In the genomic region with DNA sequence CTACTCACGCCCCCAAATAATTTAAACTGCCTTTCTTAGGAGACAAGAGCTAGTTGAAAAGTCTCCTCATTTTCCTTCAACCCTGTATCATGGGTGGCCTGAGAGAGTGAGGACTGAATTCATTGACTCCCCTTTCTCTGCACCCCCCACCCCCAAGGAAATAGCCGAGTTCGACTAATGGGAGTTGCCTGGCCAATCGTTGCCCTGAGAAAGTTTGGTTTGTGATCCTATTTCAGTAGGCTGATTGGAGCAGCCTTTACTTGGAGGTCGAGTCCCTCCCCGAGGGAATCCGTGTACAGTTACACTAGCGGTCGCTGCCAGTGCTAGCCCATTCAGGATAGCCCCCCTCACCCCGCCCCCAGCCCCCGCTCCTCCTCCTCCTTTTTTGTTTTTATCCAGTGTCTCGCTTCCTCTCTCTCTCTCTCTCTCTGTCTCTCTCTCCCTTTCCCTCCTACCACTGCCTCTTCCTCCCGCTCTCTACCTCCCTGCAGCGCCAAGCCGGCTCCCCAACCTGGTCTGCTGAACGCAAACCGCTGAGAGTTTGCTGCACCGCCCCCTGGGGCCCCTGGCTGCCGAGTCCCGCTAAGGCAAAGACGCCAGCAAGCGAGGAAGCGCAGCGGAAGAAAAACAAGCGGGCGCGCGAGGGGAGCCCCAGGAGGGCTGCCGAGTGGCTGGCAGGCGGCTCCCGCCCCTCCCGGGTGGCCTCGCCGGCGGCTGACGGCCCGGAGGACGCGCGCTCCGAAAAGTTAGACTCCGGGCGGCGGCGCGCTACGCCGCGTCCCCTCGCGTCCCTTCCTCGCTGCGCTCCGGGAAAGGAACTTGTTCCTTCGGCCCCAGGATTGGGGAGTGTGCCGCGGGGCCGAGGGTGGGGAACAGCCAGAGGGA, we compare ENCODE assay signal across 8 cellular contexts. TPM values are rescaled to one million over a fixed set of nuclear protein-coding genes. Genes with fewer than 3 reads are reported as not detected.
DNase-seq lines count a peak whose midpoint lies in the region; ATAC-seq, FAIRE-seq and TF ChIP-seq lines count a peak whose summit lies in the region.

A gene (plus strand): TSS at position 419 of the 885 bp plus-strand sequence. CDS start 524 bp downstream, outside the sequence.

- H3K4me1 ChIP-seq in cardiac muscle cell (ENCODE audit: low read depth) (peaks cover 12% of the 10 kb centered on the region), psoas muscle (peaks cover 10% of the 10 kb centered on the region)

- ATAC-seq in HG03354 (IDR thresholded peaks at IDR 0.05; ENCODE audit: poor library complexity, severe bottlenecking, unreplicated experiment) (peak; percentile 75), psoas muscle (peak; percentile 42 to 81 (median 62))

- H3K27ac ChIP-seq in cardiac muscle cell (peak within 1 kb of the TSS; percentile 82), psoas muscle (peak within 1 kb of the TSS; percentile 46)

- H3K36me3 ChIP-seq in cardiac muscle cell (peaks cover under 1% of the 10 kb centered on the region), psoas muscle (ENCODE audit: insufficient read depth in 1 of 2, low read depth in 1 of 2) (no peaks in the 10 kb centered on the region)

- H3K27me3 ChIP-seq in cardiac muscle cell (no peaks in the 10 kb centered on the region), psoas muscle (ENCODE audit: insufficient read depth in 3 of 3, low read length in 2 of 3) (peaks cover 0 to 13% (median 2%) of the 10 kb centered on the region in 3 donors)

- intact Hi-C loops in psoas muscle (cut with DNase I): no loop called here

- no peaks in the 10 kb centered on the region for H3K9me3 ChIP-seq in cardiac muscle cell (ENCODE audit: low read depth)
- no peaks in the 10 kb centered on the region for H3K9me3 ChIP-seq in psoas muscle

- FAIRE-seq in urothelium cell line (lab: Jason Lieb, UNC): no peak

- WGBS in psoas muscle, 3 donors: 2 to 3% (median 3%) methylated on average over 41 to 58 of the region's 58 CpGs

- DNase-seq in NCI-H345 (lab: John Stamatoyannopoulos, UW): peak; percentile 63
- DNase-seq in NCI-H345 treated with DMSO at 0.1 percent for 48 hours (lab: John Stamatoyannopoulos, UW; ENCODE audit: unreplicated experiment): no peak
- DNase-seq in RPMI7951 (ENCODE audit: low read depth): peak; percentile 90
- DNase-seq in activated gamma-delta T cell treated with anti-CD3 and anti-CD28 coated beads, Interleukin-2, amount 50 U/mL, for 16 hours (ENCODE audit: low read depth): peak; percentile 60
- DNase-seq in cardiac muscle cell (ENCODE audit: low read depth in 1 of 2, low spot score in 1 of 2): peak; percentile 75 to 94
- peak; percentile 38 to 63 for DNase-seq in psoas muscle
- peak; percentile 65 for DNase-seq in urothelium cell line (ENCODE audit: low spot score)

- H3K4me3 ChIP-seq in cardiac muscle cell (peak within 1 kb of the TSS; percentile 76), psoas muscle (peak within 1 kb of the TSS; percentile 82)

- TF ChIP-seq CTCF in cardiac muscle cell (IDR thresholded peaks at IDR 0.05; ENCODE audit: low read depth, low read length) (peak; percentile 28), psoas muscle (IDR thresholded peaks at IDR 0.05) (no peak)

RNA-seq across cellular contexts. Expression of the gene that starts here (rescaled TPM):
- total RNA-seq in RPMI7951 (2014; rRNA removed; shearing (Covaris generic)): 14.9 and 16.9 TPM in 2 replicates
- total RNA-seq in cardiac muscle cell: 47.4 and 81.5 TPM in 2 replicates
- polyA plus RNA-seq in cardiac muscle cell: 15.5 and 25.5 TPM in 2 replicates
- total RNA-seq in psoas muscle: 10 to 100 TPM in 2 of 4 donors, 1 to 10 TPM in 1, under 1 TPM in 1; 0.67 to 24.0 (median 14.2) TPM
- 1 to 10 TPM in 1 of 3 donors, under 1 TPM in 2; 0.68 to 6.8 (median 0.74) TPM for polyA plus RNA-seq in psoas muscle
